Comparison of ENCODE assay signal across 26 cellular contexts in genomic region chr5:9160747-9161146, GRCh38.
"Had no signal": no experiment of that assay in that cellular context is flagged by ENCODE, and none has a peak within 500 bp of the region (broad histone marks: within the 10 kb centered on the region; RNA-seq: fewer than 3 reads in every experiment).

No MANE protein-coding gene starts in this region.

- FAIRE-seq: endothelial cell of umbilical vein, keratinocyte had no signal

- H3K4me3 ChIP-seq: coronary artery, esophagus squamous epithelium, lower lobe of right lung, prostate gland, skin epidermis, thyroid gland, vagina had no signal

- H3K4me1 Mint-ChIP-seq: naive thymus-derived CD8-positive, alpha-beta T cell; stimulated activated naive CD8-positive, alpha-beta T cell treated with anti-CD3 and anti-CD28 coated beads, Interleukin-15, amount 100 ng/mL, for 72 hours had no signal

- H3K4me1 ChIP-seq: esophagus squamous epithelium, lower lobe of right lung, prostate gland, thyroid gland, vagina had no signal

- H3K36me3 Mint-ChIP-seq: naive thymus-derived CD8-positive, alpha-beta T cell had no signal

- H3K9me3 Mint-ChIP-seq: nephron progenitor cell had no signal

- H3K27me3 Mint-ChIP-seq: stimulated activated naive CD8-positive, alpha-beta T cell treated with anti-CD3 and anti-CD28 coated beads, Interleukin-15, amount 100 ng/mL, for 72 hours had no signal

- H3K27ac Mint-ChIP-seq: naive thymus-derived CD8-positive, alpha-beta T cell; nephron progenitor cell; stimulated activated naive CD8-positive, alpha-beta T cell treated with anti-CD3 and anti-CD28 coated beads, Interleukin-15, amount 100 ng/mL, for 72 hours had no signal

- DNase-seq: dermis blood vessel endothelial cell; effector memory CD4-positive, alpha-beta T cell; erythroblast; esophagus squamous epithelium; foreskin melanocyte; head of caudate nucleus; left colon; left ventricle myocardium superior; lower lobe of right lung; naive thymus-derived CD8-positive, alpha-beta T cell; nephron progenitor cell; nucleus accumbens; right cardiac atrium; stimulated activated CD4-positive, alpha-beta T cell treated with anti-CD3 and anti-CD28 coated beads, Interleukin-1b, Interleukin-23, amount 100 ng/mL, for 48 hours; stimulated activated CD4-positive, alpha-beta T cell treated with anti-CD3 and anti-CD28 coated beads, Interleukin-4, amount 100 ng/mL, for 1 hour; stimulated activated CD8-positive, alpha-beta memory T cell treated with anti-CD3 and anti-CD28 coated beads, Interleukin-4, amount 100 ng/mL, for 48 hours; stimulated activated naive CD4-positive, alpha-beta T cell; stimulated activated naive CD8-positive, alpha-beta T cell treated with anti-CD3 and anti-CD28 coated beads, Interleukin-15, amount 100 ng/mL, for 72 hours; thyroid gland; trophoblast cell had no signal

- ATAC-seq: left colon; left ventricle myocardium superior; lower lobe of right lung; naive thymus-derived CD8-positive, alpha-beta T cell; right cardiac atrium; stimulated activated naive CD8-positive, alpha-beta T cell treated with anti-CD3 and anti-CD28 coated beads, Interleukin-15, amount 100 ng/mL, for 72 hours had no signal

- H3K4me3 Mint-ChIP-seq: naive thymus-derived CD8-positive, alpha-beta T cell; nephron progenitor cell; stimulated activated naive CD8-positive, alpha-beta T cell treated with anti-CD3 and anti-CD28 coated beads, Interleukin-15, amount 100 ng/mL, for 72 hours had no signal

- H3K36me3 ChIP-seq: esophagus squamous epithelium, lower lobe of right lung, prostate gland, thyroid gland, vagina had no signal

- H3K27me3 ChIP-seq: esophagus squamous epithelium, thyroid gland, vagina had no signal

- H3K9me3 ChIP-seq: esophagus squamous epithelium, lower lobe of right lung, prostate gland, thyroid gland, vagina had no signal
